8 cellular contexts compared by ENCODE assay signal in the genomic region with DNA sequence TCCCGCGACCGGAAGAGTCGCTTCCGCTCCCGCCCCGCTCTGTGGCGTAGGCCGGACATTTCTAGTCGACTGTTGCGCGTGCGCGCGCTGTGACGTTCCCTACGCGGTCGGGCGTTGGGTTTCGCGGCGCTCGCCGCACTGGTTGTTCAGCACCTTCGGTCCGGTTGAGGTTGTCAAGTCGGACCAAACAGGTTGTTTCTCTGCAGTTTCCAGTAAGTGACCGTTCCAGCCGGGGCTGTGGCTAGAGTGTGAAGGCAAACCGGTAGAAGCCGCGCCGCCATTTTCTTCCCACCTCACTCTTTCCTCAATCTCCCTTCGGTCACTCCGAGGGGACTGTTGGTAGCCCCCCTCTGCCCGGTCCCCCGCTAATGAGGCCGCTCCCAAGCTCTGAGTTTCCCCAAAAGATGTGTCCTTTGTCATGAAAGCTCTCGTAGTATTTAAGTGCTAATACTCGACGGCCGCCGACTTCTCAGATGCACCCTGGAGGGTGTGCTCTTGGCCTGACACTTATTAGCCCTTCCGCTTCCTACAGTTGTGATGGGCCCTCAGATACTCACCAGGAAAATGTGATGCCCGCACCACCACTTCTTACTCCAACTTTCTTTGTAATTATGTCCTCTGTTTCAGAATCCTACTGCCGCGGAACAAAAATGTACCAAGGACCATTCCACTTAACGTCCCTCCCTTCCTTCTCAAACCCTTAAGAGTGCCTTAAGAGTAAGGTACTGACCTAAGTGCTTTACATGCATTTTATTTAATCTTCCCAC. TPM values are rescaled to one million over a fixed set of nuclear protein-coding genes. Genes with fewer than 3 reads are reported as not detected.
A peak's percentile ranks its signal among the peaks of the same experiment; 100 is the strongest.
DNase-seq lines count a peak whose midpoint lies in the region; ATAC-seq and TF ChIP-seq lines count a peak whose summit lies in the region.

No MANE protein-coding gene starts in this region.

- peak in 3 of 4 donors; percentile 43 to 92 (median 80) for TF ChIP-seq POLR2A in esophagus squamous epithelium (IDR thresholded peaks at IDR 0.05)

- H3K27me3 Mint-ChIP-seq in activated T-cell treated with anti-CD3 and anti-CD28 coated beads, Interleukin-2, amount 50 U/mL, for 72 hours (ENCODE audit: low read depth): no peaks in the 10 kb centered on the region

- peaks cover 55% of the 10 kb centered on the region for H3K4me1 Mint-ChIP-seq in activated T-cell treated with anti-CD3 and anti-CD28 coated beads, Interleukin-2, amount 50 U/mL, for 72 hours (ENCODE audit: low read depth)

- H3K4me3 ChIP-seq in Panc1 (ENCODE audit: low read depth in 2 of 2, low read length in 2 of 2): peak overlapping the region; percentile 76 to 81
- peak overlapping the region; percentile 60 to 75 (median 69) for H3K4me3 ChIP-seq in esophagus squamous epithelium
- peak overlapping the region; percentile 61 to 91 for H3K4me3 ChIP-seq in muscle layer of duodenum (ENCODE audit: low read depth in 1 of 2, low read length in 2 of 2)

- no peaks in the 10 kb centered on the region for H3K9me3 Mint-ChIP-seq in activated T-cell treated with anti-CD3 and anti-CD28 coated beads, Interleukin-2, amount 50 U/mL, for 72 hours

- TF ChIP-seq CTCF in Panc1 (IDR thresholded peaks at IDR 0.05) (no peak), esophagus squamous epithelium (IDR thresholded peaks at IDR 0.05) (no peak)

- H3K9me3 ChIP-seq in Panc1 (ENCODE audit: control insufficient read depth, insufficient read depth, low read depth, low read length) (no peaks in the 10 kb centered on the region), esophagus squamous epithelium (no peaks in the 10 kb centered on the region), muscle layer of duodenum (ENCODE audit: control insufficient read depth in 1 of 2, low read length in 2 of 2) (no peaks in the 10 kb centered on the region)

- H3K27ac ChIP-seq in Panc1 (ENCODE audit: low read length) (peak overlapping the region; percentile 96), esophagus squamous epithelium (peak overlapping the region; percentile 91 to 98 (median 94)), muscle layer of duodenum (ENCODE audit: low read length) (peak overlapping the region; percentile 99)

- peak; percentile 95 for DNase-seq in DMS153 (lab: John Stamatoyannopoulos, UW)
- DNase-seq in HuH-7 (ENCODE audit: low spot score): peak; percentile 80
- peak; percentile 76 for DNase-seq in Panc1 (ENCODE audit: low read depth, low spot score)
- DNase-seq in activated T-cell treated with anti-CD3 and anti-CD28 coated beads, Interleukin-2, amount 50 U/mL, for 72 hours: peak; percentile 85 to 91
- DNase-seq in esophagus squamous epithelium (lab: John Stamatoyannopoulos, UW): peak; percentile 44
- DNase-seq in stimulated activated CD8-positive, alpha-beta memory T cell treated with anti-CD3 and anti-CD28 coated beads, Interleukin-7, amount 100 ng/mL, for 1 hour (ENCODE audit: low read depth in 2 of 2): peak; percentile 64 to 69

- peak overlapping the region; percentile 97 for H3K27ac Mint-ChIP-seq in activated T-cell treated with anti-CD3 and anti-CD28 coated beads, Interleukin-2, amount 50 U/mL, for 72 hours

- no peaks in the 10 kb centered on the region for H3K27me3 ChIP-seq in Panc1 (ENCODE audit: control insufficient read depth, insufficient read depth, low read length)
- no peaks in the 10 kb centered on the region for H3K27me3 ChIP-seq in esophagus squamous epithelium
- no peaks in the 10 kb centered on the region for H3K27me3 ChIP-seq in muscle layer of duodenum (ENCODE audit: low read depth, low read length)

- POLR2A ChIA-PET in Panc1 (lab: Charles Lee): interaction anchor here (0.5 to 0.7 kb wide), 5 partner anchors 17 to 271 kb away, joined by 3 to 7 read pairs (median 5); partner anchors contain the start of gene SLC30A1

- H3K36me3 ChIP-seq in Panc1 (ENCODE audit: control insufficient read depth, insufficient read depth, low read length) (peaks cover 3% of the 10 kb centered on the region; the same call in 1 of the 2 replicates), esophagus squamous epithelium (no peaks in the 10 kb centered on the region), muscle layer of duodenum (ENCODE audit: control insufficient read depth in 1 of 2, insufficient read depth in 2 of 2, low read length in 2 of 2) (peaks cover 0 to 4% of the 10 kb centered on the region in 2 donors)

- BruUV-seq in Panc1 (replicated peaks; lab: Mats Ljungman, UMichigan): no TSS peak

- CTCF ChIA-PET in Panc1 (lab: Charles Lee): interaction anchor here (1.0 kb wide), 1 partner anchor 56 kb away, joined by 3 read pairs; no protein-coding TSS in a partner anchor

- intact Hi-C loops in Panc1 (cut with micrococcal nuclease; ENCODE audit: unreplicated experiment) (loop anchor here (10.0 kb wide), 1 partner anchor 58 kb away; the partner anchor contains the start of gene TRAF5), esophagus squamous epithelium (cut with DNase I) (no loop called here)

- in situ Hi-C loops in Panc1 (cut with HindIII; ENCODE audit: low pct_unique_long_range_greater_than_20kb, low sequenced_read_pairs): no loop called here

- peak overlapping the region; percentile 92 to 95 for H3K4me3 Mint-ChIP-seq in activated T-cell treated with anti-CD3 and anti-CD28 coated beads, Interleukin-2, amount 50 U/mL, for 72 hours

- peak; percentile 95 for ATAC-seq in GM21528 (IDR thresholded peaks at IDR 0.05; ENCODE audit: low FRiP score, unreplicated experiment)
- peak; percentile 100 for ATAC-seq in Panc1
- peak; percentile 88 to 91 for ATAC-seq in activated T-cell treated with anti-CD3 and anti-CD28 coated beads, Interleukin-2, amount 50 U/mL, for 72 hours (replicated peaks in 1 of 2)

- 3 to 4% methylated on average over 17 to 22 of the region's 49 CpGs for WGBS in esophagus squamous epithelium, 2 donors

- 0 out of 2 replicates have a peak, but pooled peaks cover 6% of the 10 kb centered on the region for H3K4me1 ChIP-seq in Panc1 (ENCODE audit: control insufficient read depth, insufficient read depth, low read length)
- peaks cover 0 to 22% (median 11%) of the 10 kb centered on the region in 3 donors for H3K4me1 ChIP-seq in esophagus squamous epithelium
- H3K4me1 ChIP-seq in muscle layer of duodenum (ENCODE audit: control insufficient read depth in 1 of 2, insufficient read depth in 2 of 2, low read length in 2 of 2): peaks cover 6 to 7% of the 10 kb centered on the region in 2 donors

- peaks cover 4 to 5% of the 10 kb centered on the region in 2 donors for H3K36me3 Mint-ChIP-seq in activated T-cell treated with anti-CD3 and anti-CD28 coated beads, Interleukin-2, amount 50 U/mL, for 72 hours (ENCODE audit: insufficient read depth in 2 of 2)

RNA-seq across cellular contexts. Expression of gene TRAF5, which starts 56.3 kb away (rescaled TPM):
- total RNA-seq in Panc1 (2021; ENCODE audit: unreplicated experiment): 10.5 TPM
- polyA plus RNA-seq in Panc1 (2012; ENCODE audit: insufficient read length): 5.8 TPM
- 10 to 100 TPM; 28.8 to 38.6 TPM for total RNA-seq in activated T-cell treated with anti-CD3 and anti-CD28 coated beads, Interleukin-2, amount 50 U/mL, for 72 hours
- 1 to 10 TPM; 2.7 to 9.2 (median 4.0) TPM for total RNA-seq in esophagus squamous epithelium

Comparison
In these comparisons a context has a peak if more than half of its experiments do, and no peak if none do; other contexts are left out.
1. Peak in every context shown above with its lines: DNase-seq, ATAC-seq, H3K4me3 ChIP-seq and H3K27ac ChIP-seq.
2. DNase-seq: peak in every context shown above with its lines; median percentile 95 in DMS153; 88 in activated T-cell treated with anti-CD3 and anti-CD28 coated beads, Interleukin-2, amount 50 U/mL, for 72 hours; 80 in HuH-7; 76 in Panc1; 66 in stimulated activated CD8-positive, alpha-beta memory T cell treated with anti-CD3 and anti-CD28 coated beads, Interleukin-7, amount 100 ng/mL, for 1 hour; 44 in esophagus squamous epithelium.